Comparison of ENCODE assay signal across 19 cellular contexts in the genomic region with DNA sequence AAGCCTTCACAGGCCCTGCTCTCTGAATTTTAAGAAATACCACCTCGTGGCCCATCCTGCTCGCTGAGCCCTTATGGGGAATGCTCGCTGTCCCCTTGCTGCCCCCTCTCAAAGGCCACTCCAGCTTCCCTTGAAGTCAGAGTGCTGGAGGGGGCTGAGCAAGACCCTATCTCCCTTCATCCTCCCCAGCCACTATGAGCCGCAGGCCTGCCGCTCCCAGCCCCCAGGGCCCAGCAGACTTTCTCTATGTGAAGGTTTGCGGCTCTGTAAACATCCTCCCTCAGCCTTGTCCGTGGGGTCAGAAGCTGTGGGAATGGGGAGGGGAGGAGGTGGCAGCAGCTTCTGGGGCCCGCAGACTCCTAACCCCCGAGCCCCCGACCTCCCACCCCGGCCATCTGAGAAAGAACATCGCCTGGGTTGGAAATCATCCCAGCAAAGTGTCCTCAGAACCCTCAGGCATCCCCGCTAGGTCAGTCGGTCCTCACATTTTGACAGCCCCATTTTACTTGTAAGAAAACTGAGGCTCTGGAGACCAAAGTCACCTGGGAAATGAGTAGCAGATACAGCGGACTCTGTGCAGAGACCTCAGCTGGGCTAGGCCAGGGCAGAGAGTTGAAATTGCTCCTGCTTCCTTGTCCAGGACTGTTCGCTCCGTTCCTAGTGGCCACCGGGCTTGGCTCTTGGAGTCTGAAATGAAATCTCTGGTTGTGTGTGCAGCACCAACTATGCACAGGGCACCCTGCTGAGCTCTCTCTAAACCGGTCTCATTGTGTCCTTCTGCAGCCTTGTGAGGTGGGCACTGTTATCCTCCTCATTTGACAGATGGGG. TPM values are rescaled to one million over a fixed set of nuclear protein-coding genes. Genes with fewer than 3 reads are reported as not detected.
"Had no signal": no experiment of that assay in that cellular context is flagged by ENCODE, and none has a peak within 500 bp of the region (broad histone marks: within the 10 kb centered on the region; RNA-seq: fewer than 3 reads in every experiment).

No MANE protein-coding gene starts in this region.

- H3K9me3 Mint-ChIP-seq: activated naive CD4-positive, alpha-beta T cell treated with anti-CD3 and anti-CD28 coated beads, Interleukin-2, amount 50 U/mL, for 24 hours; dendritic cell treated with granulocyte-macrophage colony-stimulating factor and Interleukin-4, amounts not matched to agents 40 ng/mL and 50 ng/mL, for 4 days; mesothelial cell of epicardium had no signal

- H3K36me3 Mint-ChIP-seq: activated naive CD4-positive, alpha-beta T cell treated with anti-CD3 and anti-CD28 coated beads, Interleukin-2, amount 50 U/mL, for 24 hours; mesothelial cell of epicardium had no signal

- ATAC-seq: lower lobe of right lung had no signal

- H3K4me3 Mint-ChIP-seq: activated naive CD4-positive, alpha-beta T cell treated with anti-CD3 and anti-CD28 coated beads, Interleukin-2, amount 50 U/mL, for 24 hours; dendritic cell treated with granulocyte-macrophage colony-stimulating factor and Interleukin-4, amounts not matched to agents 40 ng/mL and 50 ng/mL, for 4 days; mesothelial cell of epicardium had no signal

- H3K27me3 ChIP-seq: adrenal gland, ovary had no signal

- H3K27ac ChIP-seq: adrenal gland, lower lobe of right lung had no signal

- H3K9me3 ChIP-seq: adrenal gland, lower lobe of right lung, ovary had no signal

- DNase-seq: activated CD4-positive, alpha-beta T cell treated with anti-CD3 and anti-CD28 coated beads, Interleukin-2, amount 50 U/mL, for 1 hour; activated CD8-positive, alpha-beta memory T cell treated with anti-CD3 and anti-CD28 coated beads for 24 hours; activated CD8-positive, alpha-beta memory T cell treated with anti-CD3 and anti-CD28 coated beads, Interleukin-2, amount 50 U/mL, for 48 hours; activated effector memory CD4-positive, alpha-beta T cell treated with Interleukin-2 at 50 U/mL for 16 hours; activated T-cell treated with anti-CD3 and anti-CD28 coated beads, Interleukin-2, amount 50 U/mL, for 48 hours; adrenal gland; effector CD8-positive, alpha-beta T cell; stimulated activated CD8-positive, alpha-beta memory T cell treated with anti-CD3 and anti-CD28 coated beads, Interleukin-4, amount 100 ng/mL, for 48 hours; stimulated activated naive CD4-positive, alpha-beta T cell; substantia nigra; T-helper 1 cell; T1000 had no signal

- H3K4me3 ChIP-seq: adrenal gland, lower lobe of right lung, ovary had no signal

- H3K27ac Mint-ChIP-seq: activated naive CD4-positive, alpha-beta T cell treated with anti-CD3 and anti-CD28 coated beads, Interleukin-2, amount 50 U/mL, for 24 hours; dendritic cell treated with granulocyte-macrophage colony-stimulating factor and Interleukin-4, amounts not matched to agents 40 ng/mL and 50 ng/mL, for 4 days; mesothelial cell of epicardium had no signal

- H3K36me3 ChIP-seq: adrenal gland, lower lobe of right lung, ovary had no signal

RNA-seq across cellular contexts. Expression of a gene that starts 4.4 kb away (rescaled TPM):
- total RNA-seq: pulmonary artery endothelial cell had no signal
- polyA plus RNA-seq: neural cell had no signal
